25 cellular contexts compared by ENCODE assay signal in genomic region chr4:8195431-8195830, GRCh38. TPM values are rescaled to one million over a fixed set of nuclear protein-coding genes. Genes with fewer than 3 reads are reported as not detected.
DNase-seq lines count a peak whose midpoint lies in the region; ATAC-seq and TF ChIP-seq lines count a peak whose summit lies in the region.
"Had no signal": no experiment of that assay in that cellular context is flagged by ENCODE, and none has a peak within 500 bp of the region (broad histone marks: within the 10 kb centered on the region; RNA-seq: fewer than 3 reads in every experiment).

No MANE protein-coding gene starts in this region.

- no peak overlapping the region for H3K27ac ChIP-seq in BLaER1
- peak overlapping the region in 3 of 5 donors; percentile 8 to 37 (median 26) for H3K27ac ChIP-seq in stomach
- H3K27ac ChIP-seq in right atrium auricular region, result peak overlapping the region in 1 of 2 donors; percentile 14
- H3K27ac ChIP-seq in right cardiac atrium (ENCODE audit: low read length), result no peak overlapping the region

- ATAC-seq in memory B cell (ENCODE audit: low read depth), result no peak
- ATAC-seq in HG02973 (IDR thresholded peaks at IDR 0.05; ENCODE audit: unreplicated experiment), result no peak
- ATAC-seq in right cardiac atrium, result no peak
- ATAC-seq: GM12878, K562 had no signal

- H3K27me3 Mint-ChIP-seq in dendritic cell treated with granulocyte-macrophage colony-stimulating factor and Interleukin-4, amounts not matched to agents 40 ng/mL and 50 ng/mL, for 4 days, result peaks cover 25% of the 10 kb centered on the region
- H3K27me3 Mint-ChIP-seq in memory B cell, result no peaks in the 10 kb centered on the region
- H3K27me3 Mint-ChIP-seq: CD4-positive, alpha-beta memory T cell had no signal

- peak overlapping the region; percentile 99 for H3K4me2 ChIP-seq in BLaER1

- 69 to 83% (median 71%) methylated on average over 7 of the region's 7 CpGs for WGBS in stomach, 5 donors
- 55% methylated on average over 7 of the region's 7 CpGs for WGBS in right cardiac atrium

- H3K4me1 Mint-ChIP-seq in dendritic cell treated with granulocyte-macrophage colony-stimulating factor and Interleukin-4, amounts not matched to agents 40 ng/mL and 50 ng/mL, for 4 days (ENCODE audit: low read depth), result peaks cover 74% of the 10 kb centered on the region
- peaks cover 35% of the 10 kb centered on the region for H3K4me1 Mint-ChIP-seq in memory B cell

- H3K4me3 ChIP-seq in BLaER1, result no peak overlapping the region
- H3K4me3 ChIP-seq in stomach, result no peak overlapping the region
- H3K4me3 ChIP-seq in right atrium auricular region, result no peak overlapping the region
- H3K4me3 ChIP-seq in right cardiac atrium (ENCODE audit: low read length), result no peak overlapping the region
- H3K4me3 ChIP-seq: GM12878, K562 had no signal

- no peak overlapping the region for H3K9ac ChIP-seq in BLaER1

- no peaks in the 10 kb centered on the region for H4K20me1 ChIP-seq in BLaER1

- intact Hi-C loops in dendritic cell treated with granulocyte-macrophage colony-stimulating factor and Interleukin-4, amounts not matched to agents 40 ng/mL and 50 ng/mL, for 4 days (cut with micrococcal nuclease), result no loop called here
- intact Hi-C loops in stomach (cut with DNase I; ENCODE audit: low total_unique reads) (no loop called here), right cardiac atrium (cut with DNase I) (no loop called here)

- peaks cover 14% of the 10 kb centered on the region for H3K36me3 Mint-ChIP-seq in dendritic cell treated with granulocyte-macrophage colony-stimulating factor and Interleukin-4, amounts not matched to agents 40 ng/mL and 50 ng/mL, for 4 days (ENCODE audit: low read depth)
- no peaks in the 10 kb centered on the region for H3K36me3 Mint-ChIP-seq in memory B cell

- TF ChIP-seq POLR2A in stomach (IDR thresholded peaks at IDR 0.05), result no peak

- no peak for TF ChIP-seq EP300 in stomach (IDR thresholded peaks at IDR 0.05)

- H3K27me3 ChIP-seq in BLaER1 (peaks cover 14% of the 10 kb centered on the region), stomach (no peaks in the 10 kb centered on the region), right atrium auricular region (no peaks in the 10 kb centered on the region), right cardiac atrium (ENCODE audit: control insufficient read depth, insufficient read depth) (no peaks in the 10 kb centered on the region)

- TF ChIP-seq CTCF in stomach (IDR thresholded peaks at IDR 0.05) (no peak), right atrium auricular region (IDR thresholded peaks at IDR 0.05) (no peak)

- DNase-seq in memory B cell (ENCODE audit: low spot score in 2 of 2) (no peak), stomach (no peak), right atrium auricular region (ENCODE audit: low spot score) (no peak), right cardiac atrium (no peak), NCI-H2029 (lab: John Stamatoyannopoulos, UW) (no peak)
- DNase-seq: 8988T; ACHN; Caco-2; CD4-positive, alpha-beta memory T cell; H7; Kasumi-1; MV-4-11; NCI-H1105; NCI-H146; NCI-H1930; NCI-H446 treated with DMSO at 0.1 percent for 48 hours; NCI-H526; NCI-H82; SHP77 treated with DMSO at 0.1 percent for 48 hours had no signal

- peak overlapping the region; percentile 62 for H3K27ac Mint-ChIP-seq in dendritic cell treated with granulocyte-macrophage colony-stimulating factor and Interleukin-4, amounts not matched to agents 40 ng/mL and 50 ng/mL, for 4 days
- H3K27ac Mint-ChIP-seq in memory B cell, result peak overlapping the region; percentile 38

- H3K9me3 Mint-ChIP-seq in dendritic cell treated with granulocyte-macrophage colony-stimulating factor and Interleukin-4, amounts not matched to agents 40 ng/mL and 50 ng/mL, for 4 days, result no peaks in the 10 kb centered on the region
- no peaks in the 10 kb centered on the region for H3K9me3 Mint-ChIP-seq in memory B cell
- H3K9me3 Mint-ChIP-seq: CD4-positive, alpha-beta memory T cell had no signal

- H3K9me3 ChIP-seq in BLaER1, result no peaks in the 10 kb centered on the region
- H3K9me3 ChIP-seq in stomach, result no peaks in the 10 kb centered on the region
- H3K9me3 ChIP-seq in right atrium auricular region, result no peaks in the 10 kb centered on the region
- H3K9me3 ChIP-seq in right cardiac atrium (ENCODE audit: control insufficient read depth, low read length), result no peaks in the 10 kb centered on the region
- H3K9me3 ChIP-seq: Caco-2 had no signal

- no peak overlapping the region for H3K4me3 Mint-ChIP-seq in dendritic cell treated with granulocyte-macrophage colony-stimulating factor and Interleukin-4, amounts not matched to agents 40 ng/mL and 50 ng/mL, for 4 days
- no peak overlapping the region for H3K4me3 Mint-ChIP-seq in memory B cell

- H3K36me3 ChIP-seq in BLaER1 (no peaks in the 10 kb centered on the region), stomach (no peaks in the 10 kb centered on the region), right atrium auricular region (no peaks in the 10 kb centered on the region)

- H3K4me1 ChIP-seq in BLaER1 (peaks cover 100% of the 10 kb centered on the region), stomach (peaks cover 25 to 74% (median 48%) of the 10 kb centered on the region in 4 donors), right atrium auricular region (peaks cover 0 to 63% of the 10 kb centered on the region in 2 donors), right cardiac atrium (ENCODE audit: control insufficient read depth, insufficient read depth, low read length) (no peaks in the 10 kb centered on the region)

RNA-seq across cellular contexts. Expression of gene SH3TC1, which starts 3.7 kb away (rescaled TPM):
- 10 to 100 TPM; 22.8 to 96.2 (median 52.5) TPM for total RNA-seq in stomach
- polyA plus RNA-seq in stomach, result 10 to 100 TPM; 12.0 to 18.2 (median 13.9) TPM
- total RNA-seq in right atrium auricular region, result 10 to 100 TPM in 1 of 2 donors, 1 to 10 TPM in 1; 8.9 to 13.9 TPM
- 10 to 100 TPM in 3 of 4 donors, 1 to 10 TPM in 1; 6.6 to 17.1 (median 11.1) TPM for total RNA-seq in right cardiac atrium
- 5.4 TPM for polyA plus RNA-seq in right cardiac atrium

RNA-seq across cellular contexts. Expression of gene ABLIM2, which starts 36.8 kb away (rescaled TPM):
- total RNA-seq in stomach (10 to 100 TPM in 2 of 5 donors, 1 to 10 TPM in 3; 3.1 to 28.0 (median 9.4) TPM), right atrium auricular region (10 to 100 TPM in 1 of 2 donors, 1 to 10 TPM in 1; 5.7 to 11.2 TPM), right cardiac atrium (10 to 100 TPM in 2 of 4 donors, 1 to 10 TPM in 2; 6.2 to 17.4 (median 9.6) TPM)
- polyA plus RNA-seq in stomach (1 to 10 TPM; 2.3 to 5.8 (median 2.4) TPM), right cardiac atrium (4.2 TPM)
- total RNA-seq: K562, M059J had no signal
- polyA plus RNA-seq: K562 had no signal

Comparison
In these comparisons a context has a peak if more than half of its experiments do, and no peak if none do; other contexts are left out.
1. H3K27ac ChIP-seq: peak in stomach (3 of 5); none in BLaER1 (single experiment) and right cardiac atrium (single experiment).